ENCODE assay signal across 12 cellular contexts in the genomic region with DNA sequence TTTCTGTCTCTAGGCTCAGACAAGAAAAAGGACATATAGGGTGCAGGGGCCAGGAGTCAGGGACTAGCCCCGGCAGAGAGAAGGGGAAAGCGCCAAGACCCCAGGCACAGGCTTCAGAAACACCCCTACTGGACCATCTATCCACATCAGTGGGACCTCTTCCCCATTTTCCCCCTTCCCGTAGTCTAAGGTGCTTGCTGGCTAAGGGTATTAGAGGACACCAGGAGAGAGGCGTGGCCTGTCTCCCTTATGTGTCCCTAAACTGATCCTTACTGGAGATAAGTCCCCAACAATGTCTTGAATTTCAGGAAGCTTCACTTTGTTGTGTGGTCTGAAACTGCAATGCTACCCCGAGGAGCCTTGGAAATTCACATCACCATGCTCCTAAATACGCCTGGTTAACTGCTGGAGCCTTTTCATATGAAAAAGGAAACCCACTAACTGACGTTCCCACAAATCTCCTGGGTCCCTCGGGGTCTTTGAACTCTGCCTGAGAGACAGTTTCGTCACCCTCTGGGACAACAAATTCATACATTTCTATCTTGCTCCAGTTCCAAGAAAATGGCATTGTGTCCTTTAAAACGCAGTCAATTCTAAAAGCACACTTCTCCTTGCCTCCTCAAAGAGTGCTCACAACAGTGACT.
DNase-seq lines count a peak whose midpoint lies in the region; ATAC-seq, FAIRE-seq and TF ChIP-seq lines count a peak whose summit lies in the region.
"Had no signal": no experiment of that assay in that cellular context is flagged by ENCODE, and none has a peak within 500 bp of the region (broad histone marks: within the 10 kb centered on the region; RNA-seq: fewer than 3 reads in every experiment).

No MANE protein-coding gene starts in this region.

- H4K20me1 ChIP-seq in IMR-90 (ENCODE audit: insufficient read depth, low read length), result peaks cover 4% of the 10 kb centered on the region; the same call in 1 of the 2 replicates
- H4K20me1 ChIP-seq in keratinocyte (ENCODE audit: control insufficient read depth, extremely low read depth, insufficient read depth, low read length), result no peaks in the 10 kb centered on the region

- H2BK15ac ChIP-seq in IMR-90 (ENCODE audit: low read depth, low read length), result peak overlapping the region; percentile 4; the same call in 1 of the 3 replicates

- H3K4me1 ChIP-seq in IMR-90 (ENCODE audit: control insufficient read depth, insufficient read depth, low read length) (peaks cover 25% of the 10 kb centered on the region), keratinocyte (ENCODE audit: control insufficient read depth, extremely low read depth, insufficient read depth, low read length) (peaks cover 17% of the 10 kb centered on the region), thoracic aorta (ENCODE audit: control insufficient read depth in 1 of 2, low read depth in 2 of 2) (peaks cover 4 to 35% of the 10 kb centered on the region in 2 donors)

- peak overlapping the region; percentile 65 for H2AK5ac ChIP-seq in IMR-90 (ENCODE audit: low read depth, low read length)

- FAIRE-seq in keratinocyte (lab: Jason Lieb, UNC), result peak; percentile 49
- FAIRE-seq: GM12878 had no signal

- H4K8ac ChIP-seq in IMR-90 (ENCODE audit: low read depth in 2 of 2, low read length in 2 of 2), result peak overlapping the region in 1 of 2 experiments; percentile 9; a peak in 1 of 4 replicates

- CTCF ChIA-PET in IMR-90 (lab: Yijun Ruan, JAX), result interaction anchor here (0.8 to 1.2 kb wide), 2 partner anchors 456 to 963 kb away, joined by 3 to 4 read pairs; no protein-coding TSS in a partner anchor

- H3K27ac ChIP-seq in IMR-90 (ENCODE audit: insufficient read depth, low read length), result no peak overlapping the region
- peak overlapping the region; percentile 39 for H3K27ac ChIP-seq in angular gyrus (ENCODE audit: low read depth, low read length)
- no peak overlapping the region for H3K27ac ChIP-seq in keratinocyte (ENCODE audit: control insufficient read depth, insufficient read depth, low read length)
- peak overlapping the region in 1 of 2 donors; percentile 53 for H3K27ac ChIP-seq in thoracic aorta
- H3K27ac ChIP-seq: upper lobe of left lung had no signal

- H3K36me3 ChIP-seq in IMR-90 (ENCODE audit: control insufficient read depth, insufficient read depth, low read length) (no peaks in the 10 kb centered on the region), keratinocyte (ENCODE audit: control insufficient read depth in 2 of 2, extremely low read depth in 1 of 2, insufficient read depth in 2 of 2, low read length in 2 of 2) (no peaks in the 10 kb centered on the region), thoracic aorta (no peaks in the 10 kb centered on the region)
- H3K36me3 ChIP-seq: upper lobe of left lung had no signal

- 56% methylated on average over 5 of the region's 10 CpGs; no CpG with 5 or more reads in 1 of the 2 experiments for WGBS in IMR-90 (ENCODE audit: extremely low coverage in 2 of 2, insufficient read length in 1 of 2), 2 experiments

- no peak overlapping the region for H3K23ac ChIP-seq in IMR-90 (ENCODE audit: low read depth, low read length)

- no peak for TF ChIP-seq RAD21 in IMR-90 (IDR thresholded peaks at IDR 0.05; ENCODE audit: low read length)

- H4K5ac ChIP-seq in IMR-90 (ENCODE audit: low read depth, low read length), result no peak overlapping the region

- ATAC-seq in IMR-90 (ENCODE audit: low read depth) (no peak), thoracic aorta (ENCODE audit: insufficient number of reproducible peaks, low FRiP score, low read depth) (no peak), GM21528 (IDR thresholded peaks at IDR 0.05; ENCODE audit: low FRiP score, unreplicated experiment) (no peak), GM19452 (IDR thresholded peaks at IDR 0.05; ENCODE audit: unreplicated experiment) (no peak)
- ATAC-seq: T-helper 17 cell had no signal

- no peak overlapping the region for H3K56ac ChIP-seq in IMR-90 (ENCODE audit: extremely low read depth, insufficient read depth, low read length)

- peak overlapping the region; percentile 62 for H3K4ac ChIP-seq in IMR-90 (ENCODE audit: low read depth, low read length)

- intact Hi-C loops in IMR-90 (cut with micrococcal nuclease), result loop anchor here (1.0 to 5.0 kb wide), 8 partner anchors 92 to 1192 kb away; partner anchors contain the start of gene IRS2

- no peak overlapping the region for H3K18ac ChIP-seq in IMR-90 (ENCODE audit: low read depth, low read length)

- TF ChIP-seq POLR2A in IMR-90 (IDR thresholded peaks at IDR 0.05; ENCODE audit: low read depth, low read length), result no peak

- no peak overlapping the region for H3K9ac ChIP-seq in IMR-90 (ENCODE audit: low read depth, low read length)
- peak overlapping the region; percentile 2 for H3K9ac ChIP-seq in keratinocyte (ENCODE audit: control insufficient read depth, extremely low read depth, insufficient read depth, low read length)

- H3K9me1 ChIP-seq in IMR-90 (ENCODE audit: insufficient read depth, low read length), result peaks cover 23% of the 10 kb centered on the region
- no peaks in the 10 kb centered on the region for H3K9me1 ChIP-seq in keratinocyte (ENCODE audit: control insufficient read depth, extremely low read depth, insufficient read depth, low read length)

- peaks cover 0 to 4% of the 10 kb centered on the region in 2 experiments; a peak in 1 of 4 replicates for H3K79me1 ChIP-seq in IMR-90 (ENCODE audit: low read depth in 1 of 2, low read length in 2 of 2)

- no TSS peak for BruUV-seq in IMR-90 (replicated peaks; lab: Mats Ljungman, UMichigan)

- H3K4me2 ChIP-seq in IMR-90 (ENCODE audit: low read depth, low read length) (no peak overlapping the region), keratinocyte (ENCODE audit: control insufficient read depth, extremely low read depth, insufficient read depth, low read depth, low read length) (no peak overlapping the region)

- POLR2A ChIA-PET in IMR-90 (lab: Charles Lee; ENCODE audit: unreplicated experiment), result interaction anchor here (0.5 to 0.6 kb wide), 2 partner anchors 12 to 334 kb away, joined by 3 to 11 read pairs; no protein-coding TSS in a partner anchor

- H3K4me3 ChIP-seq in IMR-90 (ENCODE audit: insufficient read depth, low read depth, low read length) (no peak overlapping the region), keratinocyte (ENCODE audit: control insufficient read depth in 2 of 3, extremely low read depth in 1 of 3, insufficient read depth in 2 of 3, low read depth in 1 of 3, low read length in 3 of 3) (no peak overlapping the region), thoracic aorta (peak overlapping the region; percentile 22)
- H3K4me3 ChIP-seq: GM12878, upper lobe of left lung had no signal

- H2AFZ ChIP-seq in IMR-90 (replicated peaks; ENCODE audit: low read length, poor library complexity), result peak overlapping the region; percentile 81
- H2AFZ ChIP-seq in keratinocyte (ENCODE audit: control insufficient read depth, low read length), result no peak overlapping the region

- H3K27me3 ChIP-seq in IMR-90 (ENCODE audit: control insufficient read depth, insufficient read depth, low read length) (no peaks in the 10 kb centered on the region), keratinocyte (ENCODE audit: control insufficient read depth, extremely low read depth, insufficient read depth, low read length) (no peaks in the 10 kb centered on the region), thoracic aorta (replicated peaks; ENCODE audit: insufficient read depth) (no peaks in the 10 kb centered on the region)
- H3K27me3 ChIP-seq: upper lobe of left lung had no signal

- no peak overlapping the region for H4K91ac ChIP-seq in IMR-90 (ENCODE audit: insufficient read depth, low read depth, low read length)

- H3K79me2 ChIP-seq in keratinocyte (ENCODE audit: control insufficient read depth, insufficient read depth, low read length), result no peaks in the 10 kb centered on the region

- no peak overlapping the region for H2BK5ac ChIP-seq in IMR-90 (ENCODE audit: low read depth, low read length, poor library complexity, severe bottlenecking)

- peak overlapping the region; percentile 48 for H2AK9ac ChIP-seq in IMR-90 (replicated peaks; ENCODE audit: low read depth, low read length, poor library complexity)

- TF ChIP-seq CTCF in IMR-90 (conservative IDR thresholded peaks at IDR 0.05; ENCODE audit: low read depth, low read length) (no peak), keratinocyte (optimal IDR thresholded peaks at IDR 0.05 in 1 of 3, IDR thresholded peaks at IDR 0.05 in 1 of 3, conservative IDR thresholded peaks at IDR 0.05 in 1 of 3; ENCODE audit: extremely low read depth in 1 of 3, insufficient read depth in 2 of 3, low read length in 3 of 3) (no peak), thoracic aorta (IDR thresholded peaks at IDR 0.05) (no peak)

- in situ Hi-C loops in IMR-90 (cut with MboI; ENCODE audit: low sequenced_read_pairs), result loop anchor here (5.0 to 25.0 kb wide), 4 partner anchors 322 to 1147 kb away; partner anchors contain the start of gene IRS2

- H3K14ac ChIP-seq in IMR-90 (replicated peaks; ENCODE audit: low read depth, low read length), result no peak overlapping the region

- dilution Hi-C loops in IMR-90 (cut with HindIII; ENCODE audit: low sequenced_read_pairs, unreplicated experiment) (loop anchor here (25.0 kb wide), 1 partner anchor 322 kb away; the partner anchor contains the start of gene IRS2), keratinocyte (cut with MboI; ENCODE audit: extremely low pct_ligation_motif_present, low sequenced_read_pairs) (loop anchor here (10.0 kb wide), 1 partner anchor 314 kb away; no protein-coding TSS in a partner anchor)

- H3K9me3 ChIP-seq in IMR-90 (ENCODE audit: control insufficient read depth, insufficient read depth, low read length), result no peaks in the 10 kb centered on the region
- no peaks in the 10 kb centered on the region for H3K9me3 ChIP-seq in keratinocyte (ENCODE audit: control insufficient read depth, low read depth, low read length)
- H3K9me3 ChIP-seq in thoracic aorta, result no peaks in the 10 kb centered on the region
- H3K9me3 ChIP-seq: upper lobe of left lung had no signal

- DNase-seq in IMR-90 (no peak), keratinocyte (ENCODE audit: low read depth, low spot score) (no peak), thoracic aorta (ENCODE audit: low spot score) (no peak)
- DNase-seq in activated T-cell treated with anti-CD3 and anti-CD28 coated beads, Interleukin-2, amount 50 U/mL, for 1 hour, result no peak
- DNase-seq: activated CD4-positive, alpha-beta T cell treated with anti-CD3 and anti-CD28 coated beads for 4 hours; CD4-positive, alpha-beta T cell; T-helper 17 cell had no signal

- H2BK20ac ChIP-seq in IMR-90 (ENCODE audit: low read depth, low read length), result peak overlapping the region; percentile 60

- peak overlapping the region; percentile 52 for H2BK120ac ChIP-seq in IMR-90 (ENCODE audit: low read depth, low read length)

TF ChIP-seq in IMR-90, 13 proteins besides CTCF, POLR2A, EP300 and RAD21 (continues in another document):
- TF ChIP-seq MXI1 (IDR thresholded peaks at IDR 0.05; ENCODE audit: borderline replicate concordance, low read depth, low read length), result no peak
- no peak for TF ChIP-seq MAFK (IDR thresholded peaks at IDR 0.05; ENCODE audit: low read depth, low read length)
- no peak for TF ChIP-seq NFE2L2 (IDR thresholded peaks at IDR 0.05; ENCODE audit: low read depth, low read length)
